ENCODE assay signal across 9 cellular contexts in the genomic region with DNA sequence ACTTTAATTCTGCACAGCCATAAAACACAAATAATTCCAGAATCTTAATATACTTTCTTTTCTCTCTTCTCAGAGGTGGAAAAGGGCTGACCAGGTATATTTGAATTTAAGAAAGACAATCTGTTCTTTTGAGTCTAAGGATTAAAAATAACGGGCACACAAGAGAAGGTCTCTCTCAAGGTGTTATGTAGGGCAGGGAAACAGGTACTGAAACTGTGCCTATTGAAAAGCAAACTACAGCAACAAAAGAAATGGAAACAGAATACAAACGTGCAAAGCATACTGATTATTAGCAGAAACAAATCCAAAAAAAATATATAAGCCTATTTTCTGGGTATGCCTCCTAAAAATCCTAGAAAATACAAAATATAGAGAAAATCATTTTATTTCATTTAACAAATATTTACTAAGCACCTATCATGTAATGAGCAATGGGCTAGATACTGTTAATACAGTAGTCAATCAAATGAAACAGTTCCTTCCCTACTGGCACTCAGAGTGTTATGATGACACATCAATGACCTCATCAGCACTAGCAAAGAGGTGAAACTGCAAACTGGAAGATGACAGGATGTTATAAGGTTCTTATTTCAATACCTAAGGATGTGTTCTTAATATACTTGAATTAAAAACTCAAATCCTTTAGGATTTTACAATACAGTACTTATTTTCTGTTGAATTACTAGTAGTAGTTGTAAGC.
DNase-seq lines count a peak whose midpoint lies in the region; ATAC-seq and TF ChIP-seq lines count a peak whose summit lies in the region.
"Had no signal": no experiment of that assay in that cellular context is flagged by ENCODE, and none has a peak within 500 bp of the region (broad histone marks: within the 10 kb centered on the region; RNA-seq: fewer than 3 reads in every experiment).

No MANE protein-coding gene starts in this region.

- no peaks in the 10 kb centered on the region for H3K9me3 Mint-ChIP-seq in HFFc6
- H3K9me3 Mint-ChIP-seq in activated CD4-positive, alpha-beta T cell treated with anti-CD3 and anti-CD28 coated beads, Interleukin-2, amount 10 ng/mL, durations not matched to agents 7 days and 5 days, result no peaks in the 10 kb centered on the region
- H3K9me3 Mint-ChIP-seq: dendritic cell treated with granulocyte-macrophage colony-stimulating factor and Interleukin-4, amounts not matched to agents 40 ng/mL and 50 ng/mL, for 4 days had no signal

- H3K27me3 Mint-ChIP-seq in HFFc6 (ENCODE audit: insufficient read depth), result peaks cover 2% of the 10 kb centered on the region
- no peaks in the 10 kb centered on the region for H3K27me3 Mint-ChIP-seq in activated CD4-positive, alpha-beta T cell treated with anti-CD3 and anti-CD28 coated beads, Interleukin-2, amount 10 ng/mL, durations not matched to agents 7 days and 5 days
- H3K27me3 Mint-ChIP-seq: dendritic cell treated with granulocyte-macrophage colony-stimulating factor and Interleukin-4, amounts not matched to agents 40 ng/mL and 50 ng/mL, for 4 days had no signal

- CTCF ChIA-PET in activated CD4-positive, alpha-beta T cell treated with anti-CD3 and anti-CD28 coated beads, Interleukin-2, amount 10 ng/mL, durations not matched to agents 7 days and 5 days (lab: Charles Lee), result interaction anchor here (1.4 to 1.7 kb wide), 2 partner anchors 11 to 20 kb away, joined by 7 to 8 read pairs; no protein-coding TSS in a partner anchor

- TF ChIP-seq CTCF in GM10266 (IDR thresholded peaks at IDR 0.05; ENCODE audit: control insufficient read depth, insufficient read depth, low read depth, missing control alignments), result no peak
- TF ChIP-seq CTCF in HFFc6 (IDR thresholded peaks at IDR 0.05), result no peak

- POLR2A ChIA-PET in activated CD4-positive, alpha-beta T cell treated with anti-CD3 and anti-CD28 coated beads, Interleukin-2, amount 10 ng/mL, durations not matched to agents 7 days and 5 days (lab: Charles Lee), result no interaction called here

- DNase-seq in GM10266 (ENCODE audit: extremely low spot score), result peak; percentile 18
- DNase-seq in HFFc6, result peak; percentile 29
- peak; percentile 76 for DNase-seq in iris pigment epithelial cell (ENCODE audit: low read depth)
- no peak for DNase-seq in activated gamma-delta T cell (lab: John Stamatoyannopoulos, UW)
- DNase-seq in activated CD4-positive, alpha-beta T cell treated with anti-CD3 and anti-CD28 coated beads, Interleukin-2, amount 10 ng/mL, durations not matched to agents 7 days and 5 days, result no peak

- peak; percentile 46; the same call in 1 of the 3 replicates for ATAC-seq in SK-N-SH treated with all-trans-retinoic acid at 6 μM for 48 hours
- ATAC-seq in GM18873 (IDR thresholded peaks at IDR 0.05; ENCODE audit: low FRiP score, unreplicated experiment), result no peak
- ATAC-seq in HG03520 (IDR thresholded peaks at IDR 0.05; ENCODE audit: unreplicated experiment), result no peak

- H3K36me3 Mint-ChIP-seq in HFFc6 (ENCODE audit: low read depth), result no peaks in the 10 kb centered on the region
- H3K36me3 Mint-ChIP-seq in activated CD4-positive, alpha-beta T cell treated with anti-CD3 and anti-CD28 coated beads, Interleukin-2, amount 10 ng/mL, durations not matched to agents 7 days and 5 days (ENCODE audit: low read depth), result no peaks in the 10 kb centered on the region

- H3K4me3 Mint-ChIP-seq in HFFc6, result no peak overlapping the region
- H3K4me3 Mint-ChIP-seq in activated CD4-positive, alpha-beta T cell treated with anti-CD3 and anti-CD28 coated beads, Interleukin-2, amount 10 ng/mL, durations not matched to agents 7 days and 5 days, result no peak overlapping the region
- H3K4me3 Mint-ChIP-seq: dendritic cell treated with granulocyte-macrophage colony-stimulating factor and Interleukin-4, amounts not matched to agents 40 ng/mL and 50 ng/mL, for 4 days had no signal

- H3K4me1 Mint-ChIP-seq in HFFc6 (ENCODE audit: low read depth), result peaks cover 15% of the 10 kb centered on the region
- H3K4me1 Mint-ChIP-seq in activated CD4-positive, alpha-beta T cell treated with anti-CD3 and anti-CD28 coated beads, Interleukin-2, amount 10 ng/mL, durations not matched to agents 7 days and 5 days, result peaks cover 14% of the 10 kb centered on the region

- no peak overlapping the region for H3K27ac Mint-ChIP-seq in HFFc6
- H3K27ac Mint-ChIP-seq in activated CD4-positive, alpha-beta T cell treated with anti-CD3 and anti-CD28 coated beads, Interleukin-2, amount 10 ng/mL, durations not matched to agents 7 days and 5 days, result no peak overlapping the region
- H3K27ac Mint-ChIP-seq: dendritic cell treated with granulocyte-macrophage colony-stimulating factor and Interleukin-4, amounts not matched to agents 40 ng/mL and 50 ng/mL, for 4 days had no signal

TF ChIP-seq in SK-N-SH treated with all-trans-retinoic acid at 6 μM for 48 hours, 23 proteins besides CTCF, POLR2A, EP300 and RAD21:
- TF ChIP-seq ISL1 (CRISPR knock-in tag; IDR thresholded peaks at IDR 0.05), result peak; percentile 16; the same call in 1 of the 2 replicates
- TF ChIP-seq ZC3H10 (CRISPR knock-in tag; IDR thresholded peaks at IDR 0.05), result no peak

Comparison
In these comparisons a context has a peak if more than half of its experiments do, and no peak if none do; other contexts are left out.
1. DNase-seq: peak in GM10266 (single experiment), HFFc6 (single experiment) and iris pigment epithelial cell (single experiment); none in activated gamma-delta T cell (single experiment) and activated CD4-positive, alpha-beta T cell treated with anti-CD3 and anti-CD28 coated beads, Interleukin-2, amount 10 ng/mL, durations not matched to agents 7 days and 5 days (single experiment).